ENCODE assay signal across 15 cellular contexts in the genomic region with DNA sequence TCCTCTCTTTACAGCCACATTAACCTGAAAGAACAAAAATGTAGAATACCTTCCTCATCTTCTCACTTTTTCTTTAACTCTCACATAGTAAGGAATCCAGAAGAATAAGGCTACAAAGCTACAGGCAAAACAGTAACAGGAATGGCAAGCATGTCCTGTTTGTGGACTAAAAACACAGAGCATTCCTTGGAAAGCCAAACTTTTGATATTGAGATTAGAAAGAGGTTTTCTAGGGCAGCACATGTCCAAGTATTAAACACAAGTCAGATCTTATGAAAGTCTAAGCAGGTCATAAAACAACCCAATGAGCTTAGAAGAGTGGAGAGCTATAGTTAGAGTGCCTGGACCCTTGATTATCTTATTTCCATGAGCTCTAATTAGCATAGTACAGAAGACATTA. TPM values are rescaled to one million over a fixed set of nuclear protein-coding genes. Genes with fewer than 3 reads are reported as not detected.
DNase-seq lines count a peak whose midpoint lies in the region; ATAC-seq and TF ChIP-seq lines count a peak whose summit lies in the region.
"Had no signal": no experiment of that assay in that cellular context is flagged by ENCODE, and none has a peak within 500 bp of the region (broad histone marks: within the 10 kb centered on the region; RNA-seq: fewer than 3 reads in every experiment).

No MANE protein-coding gene starts in this region.

- TF ChIP-seq CTCF in fibroblast of the aortic adventitia (IDR thresholded peaks at IDR 0.05; ENCODE audit: insufficient read depth, low read length), result no peak
- no peak for TF ChIP-seq CTCF in spleen (IDR thresholded peaks at IDR 0.05 in 8 of 11, conservative IDR thresholded peaks at IDR 0.05 in 3 of 11)
- TF ChIP-seq CTCF in progenitor cell of endocrine pancreas (IDR thresholded peaks at IDR 0.05; ENCODE audit: unreplicated experiment), result no peak

- intact Hi-C loops in spleen (cut with DNase I; ENCODE audit: low total_unique reads), result no loop called here

- peaks cover 0 to 6% (median 0%) of the 10 kb centered on the region in 7 donors for H3K27me3 ChIP-seq in spleen (replicated peaks in 1 of 7)
- H3K27me3 ChIP-seq: SJCRH30 had no signal

- DNase-seq in EL (peak; percentile 13), fibroblast of the aortic adventitia (ENCODE audit: low read depth) (peak; percentile 62), spleen (no peak), progenitor cell of endocrine pancreas (ENCODE audit: low spot score, unreplicated experiment) (no peak), NCI-H2196 treated with DMSO at 0.1 percent for 48 hours (lab: John Stamatoyannopoulos, UW; ENCODE audit: unreplicated experiment) (no peak), NCI-H1417 treated with DMSO at 0.1 percent for 48 hours (lab: John Stamatoyannopoulos, UW) (no peak)
- DNase-seq: activated CD8-positive, alpha-beta memory T cell treated with anti-CD3 and anti-CD28 coated beads, Interleukin-2, amount 50 U/mL, for 48 hours; KG1; NCI-H1694 treated with DMSO at 0.1 percent for 48 hours; NCI-H774; SJCRH30; stimulated activated CD4-positive, alpha-beta T cell treated with anti-CD3 and anti-CD28 coated beads, Interleukin-1b, Interleukin-23, amount 100 ng/mL, for 48 hours had no signal

- no peak overlapping the region for H3K4me3 Mint-ChIP-seq in progenitor cell of endocrine pancreas (ENCODE audit: low read depth)
- H3K4me3 Mint-ChIP-seq: memory B cell, WTC11 had no signal

- no peaks in the 10 kb centered on the region for H3K27me3 Mint-ChIP-seq in progenitor cell of endocrine pancreas
- H3K27me3 Mint-ChIP-seq: memory B cell had no signal

- H3K4me1 Mint-ChIP-seq in progenitor cell of endocrine pancreas (ENCODE audit: low read depth), result peaks cover 14% of the 10 kb centered on the region

- H3K9me3 ChIP-seq in spleen, result no peaks in the 10 kb centered on the region
- H3K9me3 ChIP-seq: SJCRH30 had no signal

- H3K36me3 Mint-ChIP-seq in progenitor cell of endocrine pancreas (ENCODE audit: insufficient read depth), result no peaks in the 10 kb centered on the region
- H3K36me3 Mint-ChIP-seq: memory B cell had no signal

- no peaks in the 10 kb centered on the region for H3K36me3 ChIP-seq in spleen
- H3K36me3 ChIP-seq: SJCRH30 had no signal

- peak; percentile 48 for ATAC-seq in SK-N-SH treated with all-trans-retinoic acid at 6 μM for 48 hours
- ATAC-seq: WTC11 had no signal

- no peak overlapping the region for H3K27ac Mint-ChIP-seq in progenitor cell of endocrine pancreas
- H3K27ac Mint-ChIP-seq: WTC11 had no signal

- no peak overlapping the region for H3K4me3 ChIP-seq in fibroblast of the aortic adventitia (ENCODE audit: low read depth, low read length)
- H3K4me3 ChIP-seq in spleen, result no peak overlapping the region
- H3K4me3 ChIP-seq: SJCRH30 had no signal

- peak overlapping the region in 6 of 8 donors; percentile 47 to 71 (median 64) for H3K27ac ChIP-seq in spleen
- H3K27ac ChIP-seq: SJCRH30 had no signal

- no peak for TF ChIP-seq POLR2A in spleen (IDR thresholded peaks at IDR 0.05)

- H3K9me3 Mint-ChIP-seq in progenitor cell of endocrine pancreas (ENCODE audit: low read depth), result peaks cover 26% of the 10 kb centered on the region
- H3K9me3 Mint-ChIP-seq: memory B cell had no signal

- H3K4me1 ChIP-seq in spleen, result peaks cover 12 to 43% (median 28%) of the 10 kb centered on the region in 6 donors
- H3K4me1 ChIP-seq: SJCRH30 had no signal

TF ChIP-seq in SK-N-SH treated with all-trans-retinoic acid at 6 μM for 48 hours, 23 proteins besides CTCF, POLR2A, EP300 and RAD21:
- TF ChIP-seq ISL1 (CRISPR knock-in tag; IDR thresholded peaks at IDR 0.05) (no peak), TOX (CRISPR knock-in tag; IDR thresholded peaks at IDR 0.05; ENCODE audit: borderline replicate concordance) (no peak), GLIS3 (CRISPR knock-in tag; IDR thresholded peaks at IDR 0.05) (no peak), ZNF8 (CRISPR knock-in tag; IDR thresholded peaks at IDR 0.05) (no peak), BACH2 (CRISPR knock-in tag; IDR thresholded peaks at IDR 0.05; ENCODE audit: borderline replicate concordance) (no peak), ESRRG (CRISPR knock-in tag; IDR thresholded peaks at IDR 0.05) (no peak), ZFP30 (CRISPR knock-in tag; IDR thresholded peaks at IDR 0.05) (no peak), RARB (CRISPR knock-in tag; IDR thresholded peaks at IDR 0.05) (no peak), SNAI2 (CRISPR knock-in tag; IDR thresholded peaks at IDR 0.05) (no peak), CSDC2 (CRISPR knock-in tag; IDR thresholded peaks at IDR 0.05) (no peak), ZFP3 (CRISPR knock-in tag; IDR thresholded peaks at IDR 0.05) (no peak), ZC3H10 (CRISPR knock-in tag; IDR thresholded peaks at IDR 0.05) (no peak), PPARA (CRISPR knock-in tag; IDR thresholded peaks at IDR 0.05; ENCODE audit: borderline replicate concordance) (no peak), ZNF70 (CRISPR knock-in tag; IDR thresholded peaks at IDR 0.05) (no peak)
- TF ChIP-seq, protein P1, sequence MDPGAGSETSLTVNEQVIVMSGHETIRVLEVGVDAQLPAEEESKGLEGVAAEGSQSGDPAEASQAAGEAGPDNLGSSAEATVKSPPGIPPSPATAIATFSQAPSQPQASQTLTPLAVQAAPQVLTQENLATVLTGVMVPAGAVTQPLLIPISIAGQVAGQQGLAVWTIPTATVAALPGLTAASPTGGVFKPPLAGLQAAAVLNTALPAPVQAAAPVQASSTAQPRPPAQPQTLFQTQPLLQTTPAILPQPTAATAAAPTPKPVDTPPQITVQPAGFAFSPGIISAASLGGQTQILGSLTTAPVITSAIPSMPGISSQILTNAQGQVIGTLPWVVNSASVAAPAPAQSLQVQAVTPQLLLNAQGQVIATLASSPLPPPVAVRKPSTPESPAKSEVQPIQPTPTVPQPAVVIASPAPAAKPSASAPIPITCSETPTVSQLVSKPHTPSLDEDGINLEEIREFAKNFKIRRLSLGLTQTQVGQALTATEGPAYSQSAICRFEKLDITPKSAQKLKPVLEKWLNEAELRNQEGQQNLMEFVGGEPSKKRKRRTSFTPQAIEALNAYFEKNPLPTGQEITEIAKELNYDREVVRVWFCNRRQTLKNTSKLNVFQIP (CRISPR knock-in tag; IDR thresholded peaks at IDR 0.05; ENCODE audit: borderline replicate concordance, low read depth), result no peak
- TF ChIP-seq, protein P2, sequence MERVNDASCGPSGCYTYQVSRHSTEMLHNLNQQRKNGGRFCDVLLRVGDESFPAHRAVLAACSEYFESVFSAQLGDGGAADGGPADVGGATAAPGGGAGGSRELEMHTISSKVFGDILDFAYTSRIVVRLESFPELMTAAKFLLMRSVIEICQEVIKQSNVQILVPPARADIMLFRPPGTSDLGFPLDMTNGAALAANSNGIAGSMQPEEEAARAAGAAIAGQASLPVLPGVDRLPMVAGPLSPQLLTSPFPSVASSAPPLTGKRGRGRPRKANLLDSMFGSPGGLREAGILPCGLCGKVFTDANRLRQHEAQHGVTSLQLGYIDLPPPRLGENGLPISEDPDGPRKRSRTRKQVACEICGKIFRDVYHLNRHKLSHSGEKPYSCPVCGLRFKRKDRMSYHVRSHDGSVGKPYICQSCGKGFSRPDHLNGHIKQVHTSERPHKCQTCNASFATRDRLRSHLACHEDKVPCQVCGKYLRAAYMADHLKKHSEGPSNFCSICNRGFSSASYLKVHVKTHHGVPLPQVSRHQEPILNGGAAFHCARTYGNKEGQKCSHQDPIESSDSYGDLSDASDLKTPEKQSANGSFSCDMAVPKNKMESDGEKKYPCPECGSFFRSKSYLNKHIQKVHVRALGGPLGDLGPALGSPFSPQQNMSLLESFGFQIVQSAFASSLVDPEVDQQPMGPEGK (CRISPR knock-in tag; IDR thresholded peaks at IDR 0.05; ENCODE audit: borderline replicate concordance), result no peak

RNA-seq across cellular contexts. Expression of gene FAM9C, which starts 58.2 kb away (rescaled TPM):
- total RNA-seq in fibroblast of the aortic adventitia (ENCODE audit: low replicate concordance) (not detected in 2 replicates), spleen (10 to 100 TPM in 3 of 7 donors, under 1 TPM in 2, not detected in 2; 0.09 to 56.0 (median 12.3) TPM), progenitor cell of endocrine pancreas (not detected in 2 replicates)
- 10 to 100 TPM in 1 of 3 donors, under 1 TPM in 1, not detected in 1; 0.16 to 10.5 TPM for polyA plus RNA-seq in spleen

Comparison
In these comparisons a context has a peak if more than half of its experiments do, and no peak if none do; other contexts are left out.
1. DNase-seq: peak in EL (single experiment) and fibroblast of the aortic adventitia (single experiment); none in spleen (single experiment), progenitor cell of endocrine pancreas (single experiment), NCI-H2196 treated with DMSO at 0.1 percent for 48 hours (single experiment) and NCI-H1417 treated with DMSO at 0.1 percent for 48 hours (single experiment).